In genomic region chr17:8785547-8786412, GRCh38 we compare ENCODE assay signal across 8 cellular contexts. TPM values are rescaled to one million over a fixed set of nuclear protein-coding genes. Genes with fewer than 3 reads are reported as not detected.
DNase-seq lines count a peak whose midpoint lies in the region; ATAC-seq and TF ChIP-seq lines count a peak whose summit lies in the region.

No MANE protein-coding gene starts in this region.

- H4K20me1 ChIP-seq in OCI-LY7 (ENCODE audit: insufficient read depth, low read length), result no peaks in the 10 kb centered on the region
- no peaks in the 10 kb centered on the region for H4K20me1 ChIP-seq in neural progenitor cell (ENCODE audit: low read depth)

- no peaks in the 10 kb centered on the region for H3K9me2 ChIP-seq in OCI-LY7 (ENCODE audit: insufficient read depth, low read length)

- peaks cover 4% of the 10 kb centered on the region for H3K4me1 Mint-ChIP-seq in activated T-cell treated with anti-CD3 and anti-CD28 coated beads, Interleukin-2, amount 50 U/mL, for 72 hours (ENCODE audit: low read depth)
- H3K4me1 Mint-ChIP-seq in neural progenitor cell, result peaks cover 6% of the 10 kb centered on the region

- no peak overlapping the region for H3K4me2 ChIP-seq in OCI-LY7 (ENCODE audit: low read length)
- H3K4me2 ChIP-seq in neural progenitor cell, result no peak overlapping the region

- H3K27ac Mint-ChIP-seq in activated T-cell treated with anti-CD3 and anti-CD28 coated beads, Interleukin-2, amount 50 U/mL, for 72 hours, result no peak overlapping the region
- H3K27ac Mint-ChIP-seq in neural progenitor cell, result no peak overlapping the region

- H3K9me3 ChIP-seq in OCI-LY7 (ENCODE audit: low read length) (no peaks in the 10 kb centered on the region), neural progenitor cell (ENCODE audit: low read depth) (no peaks in the 10 kb centered on the region)

- H3K9ac ChIP-seq in neural progenitor cell, result no peak overlapping the region

- H3K27me3 Mint-ChIP-seq in activated T-cell treated with anti-CD3 and anti-CD28 coated beads, Interleukin-2, amount 50 U/mL, for 72 hours (ENCODE audit: low read depth), result no peaks in the 10 kb centered on the region
- H3K27me3 Mint-ChIP-seq in neural progenitor cell (ENCODE audit: insufficient read depth, low read depth), result peaks cover 4% of the 10 kb centered on the region

- H3K4me3 Mint-ChIP-seq in activated T-cell treated with anti-CD3 and anti-CD28 coated beads, Interleukin-2, amount 50 U/mL, for 72 hours, result no peak overlapping the region
- H3K4me3 Mint-ChIP-seq in neural progenitor cell, result no peak overlapping the region

- H3F3A ChIP-seq in neural progenitor cell (ENCODE audit: low read depth), result peaks cover 6% of the 10 kb centered on the region

- H3K36me3 Mint-ChIP-seq in activated T-cell treated with anti-CD3 and anti-CD28 coated beads, Interleukin-2, amount 50 U/mL, for 72 hours (ENCODE audit: insufficient read depth in 2 of 2), result no peaks in the 10 kb centered on the region
- H3K36me3 Mint-ChIP-seq in neural progenitor cell, result no peaks in the 10 kb centered on the region

- intact Hi-C loops in OCI-LY7 (cut with micrococcal nuclease; ENCODE audit: unreplicated experiment), result no loop called here

- H3K9me3 Mint-ChIP-seq in activated T-cell treated with anti-CD3 and anti-CD28 coated beads, Interleukin-2, amount 50 U/mL, for 72 hours, result no peaks in the 10 kb centered on the region
- peaks cover 3% of the 10 kb centered on the region for H3K9me3 Mint-ChIP-seq in neural progenitor cell

- H3K27ac ChIP-seq in OCI-LY7 (ENCODE audit: low read depth, low read length, poor library complexity, severe bottlenecking) (no peak overlapping the region), neural progenitor cell (no peak overlapping the region)

- H3K36me3 ChIP-seq in OCI-LY7 (ENCODE audit: insufficient read depth, low read length) (no peaks in the 10 kb centered on the region), neural progenitor cell (no peaks in the 10 kb centered on the region)

- H3K27me3 ChIP-seq in neural progenitor cell, result no peaks in the 10 kb centered on the region

- BruUV-seq in OCI-LY7 (replicated peaks; lab: Mats Ljungman, UMichigan), result no TSS peak

- DNase-seq in AG08396 (ENCODE audit: low spot score) (peak; percentile 78), H4 (ENCODE audit: low spot score) (peak; percentile 29), OCI-LY7 (ENCODE audit: low spot score) (peak; percentile 34), fibroblast of peridontal ligament (ENCODE audit: extremely low read depth) (peak; percentile 55), neural progenitor cell (ENCODE audit: low spot score) (peak; percentile 86), stromal cell of bone marrow (ENCODE audit: low read depth) (peak; percentile 36)
- DNase-seq in activated T-cell treated with anti-CD3 and anti-CD28 coated beads, Interleukin-2, amount 50 U/mL, for 72 hours, result peak; percentile 64 to 65

- H3K4me1 ChIP-seq in OCI-LY7 (ENCODE audit: insufficient read depth, low read length, poor library complexity, severe bottlenecking) (no peaks in the 10 kb centered on the region), neural progenitor cell (peaks cover 10% of the 10 kb centered on the region)

- H2AFZ ChIP-seq in OCI-LY7 (ENCODE audit: low read length) (0 out of 2 replicates have a peak overlapping the region, but pooled peaks have one; percentile 28), neural progenitor cell (replicated peaks) (peak overlapping the region; percentile 91)

- H3K4me3 ChIP-seq in OCI-LY7 (ENCODE audit: low read depth, low read length, poor library complexity, severe bottlenecking) (no peak overlapping the region), neural progenitor cell (no peak overlapping the region)

- TF ChIP-seq CTCF in OCI-LY7 (conservative IDR thresholded peaks at IDR 0.05; ENCODE audit: low read length) (peak; percentile 85), neural progenitor cell (IDR thresholded peaks at IDR 0.05) (peak; percentile 87)

- H3K79me2 ChIP-seq in OCI-LY7 (ENCODE audit: insufficient read depth, low read depth, low read length) (no peaks in the 10 kb centered on the region), neural progenitor cell (ENCODE audit: low read depth) (no peaks in the 10 kb centered on the region)

- ATAC-seq in activated T-cell treated with anti-CD3 and anti-CD28 coated beads, Interleukin-2, amount 50 U/mL, for 72 hours (replicated peaks in 1 of 2), result peak; percentile 44 to 60
- ATAC-seq in GM21529 (IDR thresholded peaks at IDR 0.05; ENCODE audit: unreplicated experiment), result no peak

- CTCF ChIA-PET in OCI-LY7 (lab: Charles Lee; ENCODE audit: unreplicated experiment), result interaction anchor here (0.6 to 0.9 kb wide), 2 partner anchors 61 to 123 kb away, joined by 3 read pairs; no protein-coding TSS in a partner anchor

- POLR2A ChIA-PET in OCI-LY7 (lab: Charles Lee), result no interaction called here

RNA-seq across cellular contexts. Expression of gene MFSD6L, which starts 13.4 kb away (rescaled TPM):
- not detected in 2 replicates for total RNA-seq in H4 (2014; rRNA removed; shearing (Covaris generic))
- not detected in 2 replicates for total RNA-seq in OCI-LY7 (2014; rRNA removed; shearing (Covaris generic))
- total RNA-seq in OCI-LY7 (2022) (not detected in 2 replicates), neural progenitor cell (ENCODE audit: low replicate concordance) (not detected in 2 replicates)
- total RNA-seq in activated T-cell treated with anti-CD3 and anti-CD28 coated beads, Interleukin-2, amount 50 U/mL, for 72 hours, result under 1 TPM; 0.10 to 0.14 TPM

RNA-seq across cellular contexts. Expression of gene SPDYE4, which starts 27.4 kb away (rescaled TPM):
- not detected in 2 replicates for total RNA-seq in H4 (2014; rRNA removed; shearing (Covaris generic))
- total RNA-seq in OCI-LY7 (2014; rRNA removed; shearing (Covaris generic)), result not detected in 2 replicates
- total RNA-seq in OCI-LY7 (2022), result not detected in 2 replicates
- total RNA-seq in activated T-cell treated with anti-CD3 and anti-CD28 coated beads, Interleukin-2, amount 50 U/mL, for 72 hours, result not detected
- not detected in 2 replicates for total RNA-seq in neural progenitor cell (ENCODE audit: low replicate concordance)

RNA-seq across cellular contexts. Expression of gene CCDC42, which starts 41.1 kb away (rescaled TPM):
- 0.19 TPM in 1 of 2 replicates, not detected in the other for total RNA-seq in H4 (2014; rRNA removed; shearing (Covaris generic))
- total RNA-seq in OCI-LY7 (2014; rRNA removed; shearing (Covaris generic)), result not detected in 2 replicates
- total RNA-seq in OCI-LY7 (2022), result 0.40 and 0.50 TPM in 2 replicates
- total RNA-seq in activated T-cell treated with anti-CD3 and anti-CD28 coated beads, Interleukin-2, amount 50 U/mL, for 72 hours, result 1 to 10 TPM in 1 of 2 donors, under 1 TPM in 1; 0.42 to 1.3 TPM
- total RNA-seq in neural progenitor cell (ENCODE audit: low replicate concordance), result not detected in 2 replicates

Comparison
In these comparisons a context has a peak if more than half of its experiments do, and no peak if none do; other contexts are left out.
1. DNase-seq: peak in every context shown above with its lines; median percentile 86 in neural progenitor cell; 78 in AG08396; 64 in activated T-cell treated with anti-CD3 and anti-CD28 coated beads, Interleukin-2, amount 50 U/mL, for 72 hours; 55 in fibroblast of peridontal ligament; 36 in stromal cell of bone marrow; 34 in OCI-LY7; 29 in H4.